ENCODE assay signal across 2 cellular contexts in the genomic region with DNA sequence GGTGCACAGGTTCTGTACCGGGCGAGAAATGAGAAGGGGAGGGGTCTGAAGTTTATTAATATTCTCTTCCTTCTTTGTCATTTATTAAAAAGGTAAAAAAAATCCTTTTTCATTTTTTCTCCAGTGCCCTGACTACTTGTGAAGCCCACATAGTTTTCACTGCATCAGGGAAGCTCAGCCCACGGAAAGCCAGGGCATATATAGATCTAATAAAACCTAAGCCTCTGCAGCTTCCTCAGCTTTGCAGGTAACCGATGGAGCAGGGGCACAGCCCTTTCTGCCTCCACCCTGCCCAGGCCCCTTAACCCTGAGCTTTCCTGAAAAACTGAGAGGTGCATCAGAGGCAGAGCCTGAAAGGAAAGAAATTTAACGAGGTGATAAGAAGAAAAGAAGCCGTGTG.
TF ChIP-seq lines count a peak whose summit lies in the region.

No MANE protein-coding gene starts in this region.

TF ChIP-seq in GM23338, 12 proteins besides CTCF, POLR2A, EP300 and RAD21 (continued from another document):
- no peak for TF ChIP-seq JUNB (IDR thresholded peaks at IDR 0.05; ENCODE audit: unreplicated experiment)

TF ChIP-seq in neural cell, 6 proteins besides CTCF, POLR2A, EP300 and RAD21 (continued from another document):
- TF ChIP-seq, protein P1, sequence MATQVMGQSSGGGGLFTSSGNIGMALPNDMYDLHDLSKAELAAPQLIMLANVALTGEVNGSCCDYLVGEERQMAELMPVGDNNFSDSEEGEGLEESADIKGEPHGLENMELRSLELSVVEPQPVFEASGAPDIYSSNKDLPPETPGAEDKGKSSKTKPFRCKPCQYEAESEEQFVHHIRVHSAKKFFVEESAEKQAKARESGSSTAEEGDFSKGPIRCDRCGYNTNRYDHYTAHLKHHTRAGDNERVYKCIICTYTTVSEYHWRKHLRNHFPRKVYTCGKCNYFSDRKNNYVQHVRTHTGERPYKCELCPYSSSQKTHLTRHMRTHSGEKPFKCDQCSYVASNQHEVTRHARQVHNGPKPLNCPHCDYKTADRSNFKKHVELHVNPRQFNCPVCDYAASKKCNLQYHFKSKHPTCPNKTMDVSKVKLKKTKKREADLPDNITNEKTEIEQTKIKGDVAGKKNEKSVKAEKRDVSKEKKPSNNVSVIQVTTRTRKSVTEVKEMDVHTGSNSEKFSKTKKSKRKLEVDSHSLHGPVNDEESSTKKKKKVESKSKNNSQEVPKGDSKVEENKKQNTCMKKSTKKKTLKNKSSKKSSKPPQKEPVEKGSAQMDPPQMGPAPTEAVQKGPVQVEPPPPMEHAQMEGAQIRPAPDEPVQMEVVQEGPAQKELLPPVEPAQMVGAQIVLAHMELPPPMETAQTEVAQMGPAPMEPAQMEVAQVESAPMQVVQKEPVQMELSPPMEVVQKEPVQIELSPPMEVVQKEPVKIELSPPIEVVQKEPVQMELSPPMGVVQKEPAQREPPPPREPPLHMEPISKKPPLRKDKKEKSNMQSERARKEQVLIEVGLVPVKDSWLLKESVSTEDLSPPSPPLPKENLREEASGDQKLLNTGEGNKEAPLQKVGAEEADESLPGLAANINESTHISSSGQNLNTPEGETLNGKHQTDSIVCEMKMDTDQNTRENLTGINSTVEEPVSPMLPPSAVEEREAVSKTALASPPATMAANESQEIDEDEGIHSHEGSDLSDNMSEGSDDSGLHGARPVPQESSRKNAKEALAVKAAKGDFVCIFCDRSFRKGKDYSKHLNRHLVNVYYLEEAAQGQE (IDR thresholded peaks at IDR 0.05; ENCODE audit: borderline replicate concordance): no peak
